11 cellular contexts compared by ENCODE assay signal in the genomic region with DNA sequence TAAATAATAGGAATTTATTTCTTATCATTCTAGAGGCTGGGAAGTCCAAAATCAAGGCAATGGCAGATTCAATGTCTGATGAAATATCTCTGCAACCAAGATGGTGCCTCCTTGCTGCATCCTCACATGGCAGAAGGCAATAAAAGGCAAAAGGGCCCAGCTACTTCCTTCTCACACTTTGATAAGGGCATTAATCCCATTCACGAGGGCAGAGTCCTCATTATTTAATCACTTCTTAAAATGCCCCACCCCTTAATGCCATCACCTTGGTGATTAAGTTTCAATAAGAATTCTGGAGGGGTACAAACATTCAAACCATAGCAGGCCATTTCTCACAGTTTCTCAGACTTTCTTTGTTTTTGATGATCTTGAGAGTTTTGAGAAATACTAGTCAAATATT.
"Had no signal": no experiment of that assay in that cellular context is flagged by ENCODE, and none has a peak within 500 bp of the region (broad histone marks: within the 10 kb centered on the region; RNA-seq: fewer than 3 reads in every experiment).

No MANE protein-coding gene starts in this region.

- H3K9ac ChIP-seq: GM23248 had no signal

- ATAC-seq: GM23338, HCT116 had no signal

- H3K4me3 ChIP-seq: GM23248, GM23338, HAP-1 had no signal

- H2AFZ ChIP-seq: GM23248, GM23338 had no signal

- H3K9me3 ChIP-seq: HAP-1 had no signal

- H3K4me2 ChIP-seq: GM23338 had no signal

- DNase-seq: GM23248, GOT3, H7, H9, HCEC 1CT, HFFc6 had no signal

- H3K4me1 ChIP-seq: HAP-1 had no signal

- FAIRE-seq: H1, H54 had no signal

- H3K36me3 ChIP-seq: HAP-1 had no signal

- H3K27ac ChIP-seq: GM23248 had no signal
